In genomic region chr11:122696662-122697061, GRCh38 we compare ENCODE assay signal across 8 cellular contexts. TPM values are rescaled to one million over a fixed set of nuclear protein-coding genes. Genes with fewer than 3 reads are reported as not detected.
DNase-seq lines count a peak whose midpoint lies in the region; ATAC-seq, FAIRE-seq and TF ChIP-seq lines count a peak whose summit lies in the region.

No MANE protein-coding gene starts in this region.

- H3K4me1 ChIP-seq in GM12878 (ENCODE audit: control insufficient read depth, insufficient read depth, low read length) = peaks cover 15% of the 10 kb centered on the region
- H3K4me1 ChIP-seq in psoas muscle = peaks cover 3% of the 10 kb centered on the region
- H3K4me1 ChIP-seq in MM.1S (ENCODE audit: low read length) = peaks cover 15% of the 10 kb centered on the region

- H3K4me3 ChIP-seq in GM12878 (no peak overlapping the region), psoas muscle (no peak overlapping the region), MM.1S (ENCODE audit: low read length) (no peak overlapping the region)

- 44% methylated on average over 11 of the region's 11 CpGs for WGBS in GM12878 (ENCODE audit: insufficient coverage, insufficient replicate concordance, low lambda C conversion rate, missing lambda C conversion rate)
- WGBS in psoas muscle, 3 donors = 83 to 85% (median 85%) methylated on average over 11 of the region's 11 CpGs

- TF ChIP-seq RAD21 in GM12878 (IDR thresholded peaks at IDR 0.05; ENCODE audit: insufficient read depth, low read depth, low read length) = no peak

- H3K9me3 ChIP-seq in GM12878 (replicated peaks; ENCODE audit: control insufficient read depth, insufficient read depth, low read length) = no peaks in the 10 kb centered on the region
- H3K9me3 ChIP-seq in psoas muscle = no peaks in the 10 kb centered on the region
- H3K9me3 ChIP-seq in MM.1S (replicated peaks; ENCODE audit: insufficient read depth, low read length) = no peaks in the 10 kb centered on the region

- no TSS peak for BruUV-seq in GM12878 (replicated peaks; lab: Mats Ljungman, UMichigan)

- H3F3A ChIP-seq in MM.1S (ENCODE audit: insufficient read depth, low read length) = 0 out of 2 replicates have a peak, but pooled peaks cover 2% of the 10 kb centered on the region

- peaks cover 9% of the 10 kb centered on the region for H3K36me3 Mint-ChIP-seq in stimulated activated effector memory CD8-positive, alpha-beta T cell treated with anti-CD3 and anti-CD28 coated beads, Interleukin-12 subunit alpha, Interleukin-12 subunit beta, amount 100 ng/mL, for 72 hours

- H3K27ac Mint-ChIP-seq in stimulated activated effector memory CD8-positive, alpha-beta T cell treated with anti-CD3 and anti-CD28 coated beads, Interleukin-12 subunit alpha, Interleukin-12 subunit beta, amount 100 ng/mL, for 72 hours = peak overlapping the region; percentile 77

- H3K79me2 ChIP-seq in GM12878 (ENCODE audit: control insufficient read depth, insufficient read depth, low read length) = no peaks in the 10 kb centered on the region
- no peaks in the 10 kb centered on the region for H3K79me2 ChIP-seq in MM.1S (ENCODE audit: low read length)

- in situ Hi-C loops in GM12878 (cut with MboI) = no loop called here

- H2AFZ ChIP-seq in GM12878 (ENCODE audit: control insufficient read depth, low read depth, low read length) (no peak overlapping the region), MM.1S (ENCODE audit: low read length) (no peak overlapping the region)

- no peak for TF ChIP-seq POLR2A in GM12878 (IDR thresholded peaks at IDR 0.05; ENCODE audit: low read depth, low read length)

- intact Hi-C loops in GM12878 (cut with micrococcal nuclease; ENCODE audit: unreplicated experiment) (no loop called here), psoas muscle (cut with DNase I) (no loop called here)

- peaks cover 81% of the 10 kb centered on the region for H3K4me1 Mint-ChIP-seq in stimulated activated effector memory CD8-positive, alpha-beta T cell treated with anti-CD3 and anti-CD28 coated beads, Interleukin-12 subunit alpha, Interleukin-12 subunit beta, amount 100 ng/mL, for 72 hours

- TF ChIP-seq EP300 in GM12878 (IDR thresholded peaks at IDR 0.05; ENCODE audit: borderline replicate concordance in 1 of 2, control insufficient read depth in 1 of 2, low read depth in 2 of 2, low read length in 2 of 2) = no peak

- CTCF ChIA-PET in GM12878 (lab: Yijun Ruan, JAX) = interaction anchor here (0.8 to 1.8 kb wide), 4 partner anchors 12 to 163 kb away, joined by 3 to 9 read pairs (median 3); no protein-coding TSS in a partner anchor

- H3K4me2 ChIP-seq in GM12878 (ENCODE audit: control insufficient read depth, insufficient read depth) (no peak overlapping the region), MM.1S (ENCODE audit: low read depth, low read length) (no peak overlapping the region)

- H3K36me3 ChIP-seq in GM12878 (ENCODE audit: control insufficient read depth in 2 of 2, insufficient read depth in 2 of 2, low read length in 1 of 2) (no peaks in the 10 kb centered on the region), psoas muscle (ENCODE audit: insufficient read depth in 1 of 2, low read depth in 1 of 2) (no peaks in the 10 kb centered on the region), MM.1S (replicated peaks; ENCODE audit: insufficient read depth, low read length) (no peaks in the 10 kb centered on the region)

- no peaks in the 10 kb centered on the region for H3K9me2 ChIP-seq in MM.1S (replicated peaks; ENCODE audit: insufficient read depth, low read length)

- ATAC-seq in HG02571 (IDR thresholded peaks at IDR 0.05; ENCODE audit: unreplicated experiment) (peak; percentile 78), GM12878 (peak; percentile 55), left lobe of liver (no peak), psoas muscle (no peak)
- peak; percentile 90 for ATAC-seq in stimulated activated effector memory CD8-positive, alpha-beta T cell treated with anti-CD3 and anti-CD28 coated beads, Interleukin-12 subunit alpha, Interleukin-12 subunit beta, amount 100 ng/mL, for 72 hours

- no peak for FAIRE-seq in GM12878 (lab: Jason Lieb, UNC)

- H3K9me3 Mint-ChIP-seq in stimulated activated effector memory CD8-positive, alpha-beta T cell treated with anti-CD3 and anti-CD28 coated beads, Interleukin-12 subunit alpha, Interleukin-12 subunit beta, amount 100 ng/mL, for 72 hours = no peaks in the 10 kb centered on the region

- peak overlapping the region; percentile 58 for H3K4me3 Mint-ChIP-seq in stimulated activated effector memory CD8-positive, alpha-beta T cell treated with anti-CD3 and anti-CD28 coated beads, Interleukin-12 subunit alpha, Interleukin-12 subunit beta, amount 100 ng/mL, for 72 hours

- SMC1A ChIA-PET in GM12878 (lab: Charles Lee; ENCODE audit: uncharacterized antibody, unreplicated experiment) = interaction anchor here (1.2 to 2.0 kb wide), 3 partner anchors 10 to 55 kb away, joined by 3 to 8 read pairs (median 3); no protein-coding TSS in a partner anchor

- RAD21 ChIA-PET in GM12878 (lab: Charles Lee; ENCODE audit: unreplicated experiment) = interaction anchor here (1.0 to 1.5 kb wide), 3 partner anchors 47 to 85 kb away, joined by 3 to 7 read pairs (median 4); no protein-coding TSS in a partner anchor

- H3K27ac ChIP-seq in GM12878 (ENCODE audit: control insufficient read depth, insufficient read depth) (no peak overlapping the region), psoas muscle (no peak overlapping the region), MM.1S (ENCODE audit: low read length) (no peak overlapping the region)

- H3K9ac ChIP-seq in GM12878 (ENCODE audit: control insufficient read depth, insufficient read depth, low read length) = no peak overlapping the region
- H3K9ac ChIP-seq in MM.1S (ENCODE audit: low read length) = no peak overlapping the region

- POLR2A ChIA-PET in GM12878 (lab: Charles Lee) = no interaction called here

- H3K27me3 ChIP-seq in GM12878 (replicated peaks in 1 of 2; ENCODE audit: control insufficient read depth in 2 of 2, insufficient read depth in 2 of 2, low read length in 1 of 2) = peaks cover 0 to 5% of the 10 kb centered on the region in 2 experiments; a peak in 2 of 4 replicates
- H3K27me3 ChIP-seq in psoas muscle (ENCODE audit: insufficient read depth in 3 of 3, low read length in 2 of 3) = no peaks in the 10 kb centered on the region
- H3K27me3 ChIP-seq in MM.1S (replicated peaks; ENCODE audit: insufficient read depth, low read length) = no peaks in the 10 kb centered on the region

- H4K20me1 ChIP-seq in GM12878 (ENCODE audit: control insufficient read depth, insufficient read depth) = no peaks in the 10 kb centered on the region
- H4K20me1 ChIP-seq in MM.1S (ENCODE audit: insufficient read depth, low read length) = no peaks in the 10 kb centered on the region

- no peak for TF ChIP-seq CTCF in GM12878 (IDR thresholded peaks at IDR 0.05 in 2 of 3, conservative IDR thresholded peaks at IDR 0.05 in 1 of 3; ENCODE audit: control insufficient read depth in 2 of 3, extremely low read depth in 1 of 3, insufficient read depth in 1 of 3, low read depth in 3 of 3, low read length in 3 of 3)
- no peak for TF ChIP-seq CTCF in psoas muscle (IDR thresholded peaks at IDR 0.05)
- no peak for TF ChIP-seq CTCF in MM.1S (IDR thresholded peaks at IDR 0.05; ENCODE audit: low read length)

- peak; percentile 41 for DNase-seq in T-helper 9 cell
- DNase-seq in GM12878 (ENCODE audit: low read depth, low spot score) = no peak
- peak; percentile 46 to 72 for DNase-seq in stimulated activated effector memory CD8-positive, alpha-beta T cell treated with anti-CD3 and anti-CD28 coated beads, Interleukin-12 subunit alpha, Interleukin-12 subunit beta, amount 100 ng/mL, for 72 hours (ENCODE audit: low spot score in 2 of 2)
- no peak for DNase-seq in left lobe of liver (ENCODE audit: low spot score)
- DNase-seq in psoas muscle = no peak
- DNase-seq in MM.1S = no peak
- no peak for DNase-seq in NCI-H446 (lab: John Stamatoyannopoulos, UW)

TF ChIP-seq in GM12878, 131 proteins besides CTCF, POLR2A, EP300 and RAD21 (continues in another document):
- TF ChIP-seq EGR1 (IDR thresholded peaks at IDR 0.05; ENCODE audit: borderline replicate concordance in 1 of 2, low read depth in 2 of 2, low read length in 2 of 2) = peak in 1 of 2 experiments; percentile 87; a peak in 2 of 3 replicates
- no peak for TF ChIP-seq IRF5 (IDR thresholded peaks at IDR 0.05; ENCODE audit: borderline replicate concordance)
- 0 out of 4 replicates have a peak, but pooled peaks of 1 of the 2 experiments have one; percentile 8 for TF ChIP-seq IKZF2 (IDR thresholded peaks at IDR 0.05)
- TF ChIP-seq MEF2A (IDR thresholded peaks at IDR 0.05; ENCODE audit: insufficient read depth, low read depth, low read length) = 0 out of 2 replicates have a peak, but pooled peaks have one; percentile 43

RNA-seq across cellular contexts. Expression of gene UBASH3B, which starts 41.1 kb away (rescaled TPM):
- total RNA-seq in GM12878 (2013; cell fraction: nucleolus; rRNA removed) = 1.1 and 2.1 TPM in 2 replicates
- total RNA-seq in GM12878 (2014; rRNA removed) (0.82 and 3.3 TPM in 2 replicates), GM12878 (2014; rRNA removed; fragmentation: Illumina TruSeq; extraction: Trizol) (0.37 and 0.49 TPM in 2 replicates), GM12878 (2021) (1.2 and 1.3 TPM in 2 replicates), left lobe of liver (1.5 TPM), psoas muscle (10 to 100 TPM in 1 of 4 donors, 1 to 10 TPM in 3; 2.1 to 12.6 (median 8.6) TPM)
- 0.64 TPM for polyA plus RNA-seq in GM12878 (2011; ENCODE audit: low read depth)
- polyA plus RNA-seq in GM12878 (2011; rRNA removed) (1.8 and 2.0 TPM in 2 replicates), GM12878 (2014; fragmentation: Illumina TruSeq; extraction: Trizol) (0.29 and 0.55 TPM in 2 replicates), GM12878 (2014; fragmentation: Nextera tagmentation; extraction: Ambion mirVana) (under 1 TPM; 0.18 TPM), GM12878 (2014; rRNA removed) (0.59 and 0.60 TPM in 2 replicates), GM12878 (2016; fragmentation: Nextera tagmentation; extraction: Ambion mirVana) (under 1 TPM; 0.55 to 0.72 TPM), psoas muscle (10 to 100 TPM in 1 of 3 donors, 1 to 10 TPM in 2; 1.4 to 17.5 (median 2.7) TPM)
- polyA plus RNA-seq in GM12878 (2011; cell fraction: cytosol; rRNA removed) = 3.0 and 4.0 TPM in 2 replicates
- 1.4 and 1.7 TPM in 2 replicates for polyA plus RNA-seq in GM12878 (2011; cell fraction: nucleus; rRNA removed)
- 0.73 and 1.2 TPM in 2 replicates for polyA plus RNA-seq in GM12878 (2012)
- 6.4 and 9.0 TPM in 2 replicates for polyA minus RNA-seq in GM12878 (2011; rRNA and poly(A)+ RNA removed)
- polyA minus RNA-seq in GM12878 (2011; cell fraction: cytosol; rRNA and poly(A)+ RNA removed) = 4.7 and 6.5 TPM in 2 replicates
- polyA minus RNA-seq in GM12878 (2011; cell fraction: nucleus; rRNA and poly(A)+ RNA removed) = 1.3 and 2.3 TPM in 2 replicates

Comparison
In these comparisons a context has a peak if more than half of its experiments do, and no peak if none do; other contexts are left out.
1. ATAC-seq: peak in HG02571 (single experiment), GM12878 (single experiment) and stimulated activated effector memory CD8-positive, alpha-beta T cell treated with anti-CD3 and anti-CD28 coated beads, Interleukin-12 subunit alpha, Interleukin-12 subunit beta, amount 100 ng/mL, for 72 hours (single experiment); none in left lobe of liver (single experiment) and psoas muscle (0 of 4).
2. DNase-seq: peak in T-helper 9 cell (single experiment) and stimulated activated effector memory CD8-positive, alpha-beta T cell treated with anti-CD3 and anti-CD28 coated beads, Interleukin-12 subunit alpha, Interleukin-12 subunit beta, amount 100 ng/mL, for 72 hours (2 of 2); none in GM12878 (single experiment), left lobe of liver (single experiment), psoas muscle (0 of 2), MM.1S (single experiment) and NCI-H446 (0 of 2).